In genomic region chr1:149962039-149962647, GRCh38 we compare ENCODE assay signal across 8 cellular contexts. TPM values are rescaled to one million over a fixed set of nuclear protein-coding genes. Genes with fewer than 3 reads are reported as not detected.
A peak's percentile ranks its signal among the peaks of the same experiment; 100 is the strongest.
DNase-seq lines count a peak whose midpoint lies in the region; FAIRE-seq and TF ChIP-seq lines count a peak whose summit lies in the region.

No MANE protein-coding gene starts in this region.

- H3K27ac ChIP-seq in CD8-positive, alpha-beta memory T cell (ENCODE audit: low read depth, low read length), result no peak overlapping the region
- H3K27ac ChIP-seq in endothelial cell of umbilical vein (ENCODE audit: insufficient read depth, low read depth, low read length) (no peak overlapping the region), thyroid gland (peak overlapping the region in 2 of 3 donors; percentile 18 to 71)

- H3K79me2 ChIP-seq in endothelial cell of umbilical vein (ENCODE audit: control insufficient read depth, insufficient read depth, low read length), result no peaks in the 10 kb centered on the region

- peak in 4 of 5 donors; percentile 18 to 59 (median 52) for DNase-seq in CD8-positive, alpha-beta memory T cell
- DNase-seq in HFF-Myc (ENCODE audit: extremely low read depth, low read depth) (peak; percentile 42), NCI-H446 treated with DMSO at 0.1 percent for 48 hours (lab: John Stamatoyannopoulos, UW) (peak; percentile 57), endothelial cell of umbilical vein (ENCODE audit: low read depth, low spot score) (peak; percentile 81), midbrain (lab: John Stamatoyannopoulos, UW) (peak; percentile 85), thyroid gland (peak; percentile 51 to 53), NCI-H524 treated with DMSO at 0.1 percent for 48 hours (lab: John Stamatoyannopoulos, UW) (no peak)
- peak; percentile 68 for DNase-seq in activated CD4-positive, alpha-beta T cell treated with anti-CD3 and anti-CD28 coated beads, Interleukin-2, amount 10 ng/mL, durations not matched to agents 7 days and 5 days

- peaks cover 17 to 56% (median 17%) of the 10 kb centered on the region in 3 donors for H3K36me3 Mint-ChIP-seq in CD8-positive, alpha-beta memory T cell
- H3K36me3 Mint-ChIP-seq in activated CD4-positive, alpha-beta T cell treated with anti-CD3 and anti-CD28 coated beads, Interleukin-2, amount 10 ng/mL, durations not matched to agents 7 days and 5 days (ENCODE audit: low read depth), result peaks cover 32% of the 10 kb centered on the region

- CTCF ChIA-PET in CD8-positive, alpha-beta memory T cell (lab: Charles Lee), result interaction anchor here (0.8 to 3.2 kb wide), 16 partner anchors 10 to 228 kb away, joined by 3 to 37 read pairs (median 4); no protein-coding TSS in a partner anchor
- CTCF ChIA-PET in activated CD4-positive, alpha-beta T cell treated with anti-CD3 and anti-CD28 coated beads, Interleukin-2, amount 10 ng/mL, durations not matched to agents 7 days and 5 days (lab: Charles Lee), result interaction anchor here (0.9 to 2.6 kb wide), 13 partner anchors 11 to 225 kb away, joined by 3 to 8 read pairs (median 3); a partner anchor contains a TSS
- CTCF ChIA-PET in endothelial cell of umbilical vein (lab: Charles Lee), result interaction anchor here (0.6 to 3.2 kb wide), 26 partner anchors 10 to 248 kb away, joined by 3 to 77 read pairs (median 4); partner anchors contain the start of genes OTUD7B and VPS45

- H3K27ac Mint-ChIP-seq in CD8-positive, alpha-beta memory T cell, result peak overlapping the region in 6 of 8 donors; percentile 2 to 87 (median 40)
- no peak overlapping the region for H3K27ac Mint-ChIP-seq in activated CD4-positive, alpha-beta T cell treated with anti-CD3 and anti-CD28 coated beads, Interleukin-2, amount 10 ng/mL, durations not matched to agents 7 days and 5 days

- no peaks in the 10 kb centered on the region for H3K27me3 ChIP-seq in CD8-positive, alpha-beta memory T cell (ENCODE audit: insufficient read depth, low read length, poor library complexity, severe bottlenecking)
- H3K27me3 ChIP-seq in endothelial cell of umbilical vein (ENCODE audit: control insufficient read depth in 2 of 2, insufficient read depth in 2 of 2, low read length in 2 of 2), result no peaks in the 10 kb centered on the region
- no peaks in the 10 kb centered on the region for H3K27me3 ChIP-seq in thyroid gland

- no TSS peak for BruUV-seq in endothelial cell of umbilical vein (replicated peaks; lab: Mats Ljungman, UMichigan)

- no peak overlapping the region for H3K9ac ChIP-seq in endothelial cell of umbilical vein (replicated peaks; ENCODE audit: extremely low read depth, insufficient read depth, low read length)

- TF ChIP-seq POLR2A in endothelial cell of umbilical vein (IDR thresholded peaks at IDR 0.05; ENCODE audit: low read depth, low read length) (no peak), thyroid gland (IDR thresholded peaks at IDR 0.05) (no peak)

- no peak overlapping the region for H3K4me2 ChIP-seq in endothelial cell of umbilical vein (ENCODE audit: insufficient read depth, low read length)

- no peak overlapping the region for H3K4me3 ChIP-seq in CD8-positive, alpha-beta memory T cell (ENCODE audit: low read length)
- H3K4me3 ChIP-seq in HFF-Myc (replicated peaks; ENCODE audit: low read depth, low read length), result no peak overlapping the region
- no peak overlapping the region for H3K4me3 ChIP-seq in endothelial cell of umbilical vein (replicated peaks in 1 of 3; ENCODE audit: insufficient read depth in 1 of 3, low read depth in 1 of 3, low read length in 3 of 3)
- H3K4me3 ChIP-seq in thyroid gland (replicated peaks in 1 of 3), result no peak overlapping the region

- dilution Hi-C loops in endothelial cell of umbilical vein (cut with MboI; ENCODE audit: extremely low pct_ligation_motif_present, low sequenced_read_pairs), result no loop called here

- no peaks in the 10 kb centered on the region for H3K27me3 Mint-ChIP-seq in CD8-positive, alpha-beta memory T cell
- H3K27me3 Mint-ChIP-seq in activated CD4-positive, alpha-beta T cell treated with anti-CD3 and anti-CD28 coated beads, Interleukin-2, amount 10 ng/mL, durations not matched to agents 7 days and 5 days, result no peaks in the 10 kb centered on the region

- peak overlapping the region in 1 of 7 donors; percentile 36 for H3K4me3 Mint-ChIP-seq in CD8-positive, alpha-beta memory T cell
- H3K4me3 Mint-ChIP-seq in activated CD4-positive, alpha-beta T cell treated with anti-CD3 and anti-CD28 coated beads, Interleukin-2, amount 10 ng/mL, durations not matched to agents 7 days and 5 days, result no peak overlapping the region

- WGBS in thyroid gland, 2 donors, result 29% methylated on average over 3 of the region's 3 CpGs

- no peaks in the 10 kb centered on the region for H4K20me1 ChIP-seq in endothelial cell of umbilical vein (replicated peaks; ENCODE audit: control insufficient read depth, extremely low read depth, insufficient read depth, low read length)

- POLR2A ChIA-PET in CD8-positive, alpha-beta memory T cell (lab: Charles Lee), result no interaction called here
- POLR2A ChIA-PET in activated CD4-positive, alpha-beta T cell treated with anti-CD3 and anti-CD28 coated beads, Interleukin-2, amount 10 ng/mL, durations not matched to agents 7 days and 5 days (lab: Charles Lee), result no interaction called here
- POLR2A ChIA-PET in endothelial cell of umbilical vein (lab: Charles Lee), result interaction anchor here (0.9 kb wide), 1 partner anchor 13 kb away, joined by 3 read pairs; no protein-coding TSS in a partner anchor

- no peaks in the 10 kb centered on the region for H3K9me1 ChIP-seq in endothelial cell of umbilical vein (replicated peaks; ENCODE audit: control insufficient read depth, extremely low read depth, insufficient read depth, low read length)

- TF ChIP-seq CTCF in HFF-Myc (IDR thresholded peaks at IDR 0.05; ENCODE audit: low read depth, low read length, missing control alignments) (peak; percentile 60), endothelial cell of umbilical vein (IDR thresholded peaks at IDR 0.05; ENCODE audit: extremely low read depth in 1 of 2, insufficient read depth in 1 of 2, low read depth in 1 of 2, low read length in 2 of 2) (peak; percentile 48 to 53), thyroid gland (IDR thresholded peaks at IDR 0.05) (peak; percentile 56 to 88 (median 78))

- H2AFZ ChIP-seq in endothelial cell of umbilical vein (ENCODE audit: low read depth, low read length), result no peak overlapping the region

- H3K36me3 ChIP-seq in CD8-positive, alpha-beta memory T cell (ENCODE audit: insufficient read depth, low read length), result peaks cover 27% of the 10 kb centered on the region
- peaks cover 11 to 18% of the 10 kb centered on the region in 2 experiments for H3K36me3 ChIP-seq in endothelial cell of umbilical vein (ENCODE audit: control insufficient read depth in 2 of 2, extremely low read depth in 1 of 2, insufficient read depth in 2 of 2, low read length in 2 of 2)
- H3K36me3 ChIP-seq in thyroid gland, result peaks cover 42 to 47% of the 10 kb centered on the region in 2 donors

- no peaks in the 10 kb centered on the region for H3K9me3 Mint-ChIP-seq in CD8-positive, alpha-beta memory T cell
- no peaks in the 10 kb centered on the region for H3K9me3 Mint-ChIP-seq in activated CD4-positive, alpha-beta T cell treated with anti-CD3 and anti-CD28 coated beads, Interleukin-2, amount 10 ng/mL, durations not matched to agents 7 days and 5 days

- intact Hi-C loops in endothelial cell of umbilical vein (cut with micrococcal nuclease) (loop anchor here (1.0 to 5.0 kb wide), 6 partner anchors 45 to 225 kb away; partner anchors contain the start of gene VPS45), thyroid gland (cut with DNase I) (loop anchor here (5.0 to 10.0 kb wide), 3 partner anchors 53 to 205 kb away; partner anchors contain the start of gene OTUD7B)

- H3K4me1 ChIP-seq in CD8-positive, alpha-beta memory T cell (ENCODE audit: insufficient read depth, low read length), result no peaks in the 10 kb centered on the region
- H3K4me1 ChIP-seq in endothelial cell of umbilical vein (ENCODE audit: control insufficient read depth, extremely low read depth, insufficient read depth, low read length), result no peaks in the 10 kb centered on the region
- peaks cover 0 to 21% of the 10 kb centered on the region in 2 donors for H3K4me1 ChIP-seq in thyroid gland

- peak; percentile 87 for FAIRE-seq in endothelial cell of umbilical vein (lab: Jason Lieb, UNC)

- H3K4me1 Mint-ChIP-seq in CD8-positive, alpha-beta memory T cell, result peaks cover 5 to 17% (median 9%) of the 10 kb centered on the region in 3 donors
- peaks cover 16% of the 10 kb centered on the region for H3K4me1 Mint-ChIP-seq in activated CD4-positive, alpha-beta T cell treated with anti-CD3 and anti-CD28 coated beads, Interleukin-2, amount 10 ng/mL, durations not matched to agents 7 days and 5 days

- no peaks in the 10 kb centered on the region for H3K9me3 ChIP-seq in CD8-positive, alpha-beta memory T cell (ENCODE audit: low read length)
- H3K9me3 ChIP-seq in endothelial cell of umbilical vein (replicated peaks; ENCODE audit: control insufficient read depth, insufficient read depth, low read length) (no peaks in the 10 kb centered on the region), thyroid gland (no peaks in the 10 kb centered on the region)

RNA-seq across cellular contexts. Expression of gene MTMR11, which starts 25.5 kb away (rescaled TPM):
- 1 to 10 TPM; 1.6 to 1.9 TPM for total RNA-seq in CD8-positive, alpha-beta memory T cell
- 0.14 TPM for polyA plus RNA-seq in CD8-positive, alpha-beta memory T cell
- 1 to 10 TPM; 2.1 to 2.8 TPM for total RNA-seq in activated CD4-positive, alpha-beta T cell treated with anti-CD3 and anti-CD28 coated beads, Interleukin-2, amount 10 ng/mL, durations not matched to agents 7 days and 5 days
- total RNA-seq in endothelial cell of umbilical vein, result 7.8 and 11.2 TPM in 2 replicates
- 14.4 and 16.9 TPM in 2 replicates for polyA plus RNA-seq in endothelial cell of umbilical vein
- polyA plus RNA-seq in endothelial cell of umbilical vein (2011; cell fraction: cytosol; rRNA removed), result 9.1 and 10.4 TPM in 2 replicates
- polyA plus RNA-seq in endothelial cell of umbilical vein (2011; cell fraction: nucleus; rRNA removed), result 48.7 and 52.5 TPM in 2 replicates
- 11.5 and 15.9 TPM in 2 replicates for polyA plus RNA-seq in endothelial cell of umbilical vein (2012)
- polyA minus RNA-seq in endothelial cell of umbilical vein, result 17.6 and 28.9 TPM in 2 replicates
- polyA minus RNA-seq in endothelial cell of umbilical vein (2011; cell fraction: cytosol; rRNA and poly(A)+ RNA removed), result 2.0 TPM
- 14.2 and 19.3 TPM in 2 replicates for polyA minus RNA-seq in endothelial cell of umbilical vein (2011; cell fraction: nucleus; rRNA and poly(A)+ RNA removed)
- total RNA-seq in thyroid gland, result 1 to 10 TPM; 2.0 to 8.6 (median 5.6) TPM

RNA-seq across cellular contexts. Expression of gene SF3B4, which starts 34.5 kb away (rescaled TPM):
- total RNA-seq in CD8-positive, alpha-beta memory T cell, result 100 to 1,000 TPM; 111 to 124 TPM
- 112 TPM for polyA plus RNA-seq in CD8-positive, alpha-beta memory T cell
- total RNA-seq in activated CD4-positive, alpha-beta T cell treated with anti-CD3 and anti-CD28 coated beads, Interleukin-2, amount 10 ng/mL, durations not matched to agents 7 days and 5 days, result 100 to 1,000 TPM in 1 of 2 experiments, 10 to 100 TPM in 1; 90.2 to 101 TPM
- total RNA-seq in endothelial cell of umbilical vein (68.7 and 74.4 TPM in 2 replicates), thyroid gland (10 to 100 TPM; 10.2 to 17.9 (median 12.4) TPM)
- polyA plus RNA-seq in endothelial cell of umbilical vein, result 61.2 and 62.7 TPM in 2 replicates
- 45.3 and 45.4 TPM in 2 replicates for polyA plus RNA-seq in endothelial cell of umbilical vein (2011; cell fraction: cytosol; rRNA removed)
- polyA plus RNA-seq in endothelial cell of umbilical vein (2011; cell fraction: nucleus; rRNA removed), result 33.4 and 44.2 TPM in 2 replicates
- 43.0 and 79.3 TPM in 2 replicates for polyA plus RNA-seq in endothelial cell of umbilical vein (2012)
- 36.7 and 43.3 TPM in 2 replicates for polyA minus RNA-seq in endothelial cell of umbilical vein
- 38.5 TPM for polyA minus RNA-seq in endothelial cell of umbilical vein (2011; cell fraction: cytosol; rRNA and poly(A)+ RNA removed)
- polyA minus RNA-seq in endothelial cell of umbilical vein (2011; cell fraction: nucleus; rRNA and poly(A)+ RNA removed), result 17.8 and 34.2 TPM in 2 replicates

RNA-seq across cellular contexts. Expression of gene SV2A, which starts 44.5 kb away (rescaled TPM):
- total RNA-seq in CD8-positive, alpha-beta memory T cell, result 1 to 10 TPM; 5.6 to 6.0 TPM
- polyA plus RNA-seq in CD8-positive, alpha-beta memory T cell, result 2.9 TPM
- 1 to 10 TPM; 7.5 to 7.7 TPM for total RNA-seq in activated CD4-positive, alpha-beta T cell treated with anti-CD3 and anti-CD28 coated beads, Interleukin-2, amount 10 ng/mL, durations not matched to agents 7 days and 5 days
- total RNA-seq in endothelial cell of umbilical vein (3.9 and 5.4 TPM in 2 replicates), thyroid gland (1 to 10 TPM; 3.0 to 5.9 (median 4.0) TPM)
- polyA plus RNA-seq in endothelial cell of umbilical vein, result 2.9 and 3.0 TPM in 2 replicates
- polyA plus RNA-seq in endothelial cell of umbilical vein (2011; cell fraction: cytosol; rRNA removed), result 2.6 and 3.0 TPM in 2 replicates
- 2.7 and 3.9 TPM in 2 replicates for polyA plus RNA-seq in endothelial cell of umbilical vein (2011; cell fraction: nucleus; rRNA removed)
- 3.5 and 6.0 TPM in 2 replicates for polyA plus RNA-seq in endothelial cell of umbilical vein (2012)
- polyA minus RNA-seq in endothelial cell of umbilical vein, result 5.4 and 6.5 TPM in 2 replicates
- not detected for polyA minus RNA-seq in endothelial cell of umbilical vein (2011; cell fraction: cytosol; rRNA and poly(A)+ RNA removed)
- polyA minus RNA-seq in endothelial cell of umbilical vein (2011; cell fraction: nucleus; rRNA and poly(A)+ RNA removed), result 1.3 and 1.8 TPM in 2 replicates

RNA-seq across cellular contexts. Expression of gene OTUD7B, which starts 48.4 kb away (rescaled TPM):
- 10 to 100 TPM; 39.7 to 41.0 TPM for total RNA-seq in CD8-positive, alpha-beta memory T cell
- 1.9 TPM for polyA plus RNA-seq in CD8-positive, alpha-beta memory T cell
- 10 to 100 TPM in 1 of 2 experiments, 1 to 10 TPM in 1; 9.9 to 10.6 TPM for total RNA-seq in activated CD4-positive, alpha-beta T cell treated with anti-CD3 and anti-CD28 coated beads, Interleukin-2, amount 10 ng/mL, durations not matched to agents 7 days and 5 days
- total RNA-seq in endothelial cell of umbilical vein (21.1 and 22.8 TPM in 2 replicates), thyroid gland (10 to 100 TPM; 15.9 to 39.2 (median 23.2) TPM)
- 3.2 and 4.3 TPM in 2 replicates for polyA plus RNA-seq in endothelial cell of umbilical vein
- 5.1 and 5.9 TPM in 2 replicates for polyA plus RNA-seq in endothelial cell of umbilical vein (2011; cell fraction: cytosol; rRNA removed)
- polyA plus RNA-seq in endothelial cell of umbilical vein (2011; cell fraction: nucleus; rRNA removed), result 8.4 and 10.1 TPM in 2 replicates
- 5.9 and 8.1 TPM in 2 replicates for polyA plus RNA-seq in endothelial cell of umbilical vein (2012)
- 20.6 and 23.3 TPM in 2 replicates for polyA minus RNA-seq in endothelial cell of umbilical vein
- polyA minus RNA-seq in endothelial cell of umbilical vein (2011; cell fraction: cytosol; rRNA and poly(A)+ RNA removed), result 11.6 TPM
- 11.4 and 15.8 TPM in 2 replicates for polyA minus RNA-seq in endothelial cell of umbilical vein (2011; cell fraction: nucleus; rRNA and poly(A)+ RNA removed)

Comparison
In these comparisons a context has a peak if more than half of its experiments do, and no peak if none do; other contexts are left out.
1. H3K27ac ChIP-seq: peak in thyroid gland (2 of 3); none in CD8-positive, alpha-beta memory T cell (single experiment) and endothelial cell of umbilical vein (single experiment).
2. Peak in every context shown above with its lines, with median percentiles within 50 percentile points of each other: CTCF ChIP-seq.